Comparison of ENCODE assay signal across 19 cellular contexts in genomic region chr6:39466664-39467063, GRCh38.
"Had no signal": no experiment of that assay in that cellular context is flagged by ENCODE, and none has a peak within 500 bp of the region (broad histone marks: within the 10 kb centered on the region; RNA-seq: fewer than 3 reads in every experiment).

No MANE protein-coding gene starts in this region.

- H3K4me3 ChIP-seq: lower lobe of right lung, ovary, thyroid gland had no signal

- H3K36me3 Mint-ChIP-seq: activated CD8-positive, alpha-beta memory T cell treated with anti-CD3 and anti-CD28 coated beads, Interleukin-2, amount 10 ng/mL, durations not matched to agents 7 days and 5 days had no signal

- H3K4me1 ChIP-seq: foreskin keratinocyte, lower lobe of right lung, thyroid gland had no signal

- H3K27me3 ChIP-seq: foreskin keratinocyte, ovary, thyroid gland had no signal

- H3K27ac ChIP-seq: foreskin keratinocyte, lower lobe of right lung, ovary, thyroid gland had no signal

- H3K4me3 Mint-ChIP-seq: activated CD8-positive, alpha-beta memory T cell treated with anti-CD3 and anti-CD28 coated beads, Interleukin-2, amount 10 ng/mL, durations not matched to agents 7 days and 5 days; activated naive CD4-positive, alpha-beta T cell treated with anti-CD3 and anti-CD28 coated beads for 36 hours; activated naive CD8-positive, alpha-beta T cell treated with anti-CD3 and anti-CD28 coated beads, Interleukin-2, amount 50 U/mL, for 24 hours; effector memory CD8-positive, alpha-beta T cell; naive B cell; stimulated activated naive B cell treated with anti-CD40 and anti-IgM and Interleukin-4, amounts not matched to agents 10 μg/mL and 1 μg/mL and 100 μg/mL, for 72 hours had no signal

- DNase-seq: activated CD4-positive, alpha-beta T cell treated with anti-CD3 and anti-CD28 coated beads for 1 hour; activated CD4-positive, alpha-beta T cell treated with anti-CD3 and anti-CD28 coated beads, Interleukin-2, amount 50 U/mL, for 48 hours; activated CD8-positive, alpha-beta memory T cell treated with anti-CD3 and anti-CD28 coated beads, Interleukin-2, amount 10 ng/mL, durations not matched to agents 7 days and 5 days; activated naive CD4-positive, alpha-beta T cell treated with anti-CD3 and anti-CD28 coated beads for 36 hours; activated naive CD8-positive, alpha-beta T cell treated with anti-CD3 and anti-CD28 coated beads, Interleukin-2, amount 50 U/mL, for 24 hours; activated T-cell treated with anti-CD3 and anti-CD28 coated beads, Interleukin-2, amount 50 U/mL, for 1 hour; aorta; dermis blood vessel endothelial cell; effector memory CD8-positive, alpha-beta T cell; foreskin keratinocyte; lower lobe of right lung; midbrain; naive B cell; ovary; stimulated activated CD4-positive, alpha-beta T cell treated with anti-CD3 and anti-CD28 coated beads, Interleukin-2, amount 100 ng/mL, for 48 hours; stimulated activated naive B cell treated with anti-CD40 and anti-IgM and Interleukin-4, amounts not matched to agents 10 μg/mL and 1 μg/mL and 100 μg/mL, for 72 hours; T-helper 9 cell; thyroid gland had no signal

- H3K9me3 ChIP-seq: lower lobe of right lung, ovary, thyroid gland had no signal

- H3K27ac Mint-ChIP-seq: activated CD8-positive, alpha-beta memory T cell treated with anti-CD3 and anti-CD28 coated beads, Interleukin-2, amount 10 ng/mL, durations not matched to agents 7 days and 5 days; activated naive CD4-positive, alpha-beta T cell treated with anti-CD3 and anti-CD28 coated beads for 36 hours; activated naive CD8-positive, alpha-beta T cell treated with anti-CD3 and anti-CD28 coated beads, Interleukin-2, amount 50 U/mL, for 24 hours; activated T-helper 2 cell treated with anti-CD3 and anti-CD28 coated beads, Interferon-gamma antibody, Interleukin-2, Interleukin-4, amounts not matched to agents 10 μg/mL and 5 μg/mL and 100 μg/mL, durations not matched to agents 14 hours and 24 hours and 36 hours; effector memory CD8-positive, alpha-beta T cell; stimulated activated naive B cell treated with anti-CD40 and anti-IgM and Interleukin-4, amounts not matched to agents 10 μg/mL and 1 μg/mL and 100 μg/mL, for 72 hours had no signal

- H3K4me1 Mint-ChIP-seq: activated CD8-positive, alpha-beta memory T cell treated with anti-CD3 and anti-CD28 coated beads, Interleukin-2, amount 10 ng/mL, durations not matched to agents 7 days and 5 days had no signal

- ATAC-seq: activated CD8-positive, alpha-beta memory T cell treated with anti-CD3 and anti-CD28 coated beads, Interleukin-2, amount 10 ng/mL, durations not matched to agents 7 days and 5 days; activated naive CD8-positive, alpha-beta T cell treated with anti-CD3 and anti-CD28 coated beads, Interleukin-2, amount 50 U/mL, for 24 hours; effector memory CD8-positive, alpha-beta T cell; foreskin keratinocyte; lower lobe of right lung; stimulated activated naive B cell treated with anti-CD40 and anti-IgM and Interleukin-4, amounts not matched to agents 10 μg/mL and 1 μg/mL and 100 μg/mL, for 72 hours had no signal

- H3K9me3 Mint-ChIP-seq: activated naive CD8-positive, alpha-beta T cell treated with anti-CD3 and anti-CD28 coated beads, Interleukin-2, amount 50 U/mL, for 24 hours; activated T-helper 2 cell treated with anti-CD3 and anti-CD28 coated beads, Interferon-gamma antibody, Interleukin-2, Interleukin-4, amounts not matched to agents 10 μg/mL and 5 μg/mL and 100 μg/mL, durations not matched to agents 14 hours and 24 hours and 36 hours had no signal

- H3K36me3 ChIP-seq: lower lobe of right lung, ovary, thyroid gland had no signal
